Comparison of ENCODE assay signal across 14 cellular contexts in genomic region chr7:14233898-14234174, GRCh38.
"Had no signal": no experiment of that assay in that cellular context is flagged by ENCODE, and none has a peak within 500 bp of the region (broad histone marks: within the 10 kb centered on the region; RNA-seq: fewer than 3 reads in every experiment).

No MANE protein-coding gene starts in this region.

- H3K27me3 ChIP-seq: esophagus muscularis mucosa, right lobe of liver, spleen, testis had no signal

- H3K27ac ChIP-seq: esophagus muscularis mucosa, right lobe of liver, spleen had no signal

- H3K9me3 ChIP-seq: esophagus muscularis mucosa, right lobe of liver, spleen, testis had no signal

- H3K4me1 Mint-ChIP-seq: activated naive CD8-positive, alpha-beta T cell treated with anti-CD3 and anti-CD28 coated beads for 36 hours; brain; stimulated activated naive CD8-positive, alpha-beta T cell treated with anti-CD3 and anti-CD28 coated beads, Interleukin-15, amount 100 ng/mL, for 72 hours had no signal

- H3K36me3 Mint-ChIP-seq: activated naive CD8-positive, alpha-beta T cell treated with anti-CD3 and anti-CD28 coated beads for 36 hours; brain had no signal

- ATAC-seq: stimulated activated naive CD8-positive, alpha-beta T cell treated with anti-CD3 and anti-CD28 coated beads, Interleukin-15, amount 100 ng/mL, for 72 hours had no signal

- H3K9me3 Mint-ChIP-seq: activated naive CD8-positive, alpha-beta T cell treated with anti-CD3 and anti-CD28 coated beads for 36 hours; activated T-helper 1 cell treated with anti-CD3 and anti-CD28 coated beads, Interleukin-12 subunit alpha, Interleukin-12 subunit beta, Interleukin-2, Interleukin-4 antibody, amounts not matched to agents 30 ng/mL and 10 ng/mL and 1 ng/mL, durations not matched to agents 14 hours and 24 hours and 36 hours; brain; nephron progenitor cell; stimulated activated naive CD8-positive, alpha-beta T cell treated with anti-CD3 and anti-CD28 coated beads, Interleukin-15, amount 100 ng/mL, for 72 hours had no signal

- DNase-seq: activated CD4-positive, alpha-beta T cell treated with anti-CD3 and anti-CD28 coated beads, Interleukin-2, amount 50 U/mL, for 1 hour; activated CD8-positive, alpha-beta memory T cell treated with anti-CD3 and anti-CD28 coated beads for 24 hours; activated naive CD8-positive, alpha-beta T cell treated with anti-CD3 and anti-CD28 coated beads for 36 hours; cortex of kidney; effector CD4-positive, alpha-beta T cell; hippocampal formation; right lobe of liver; spleen; stimulated activated naive CD8-positive, alpha-beta T cell treated with anti-CD3 and anti-CD28 coated beads, Interleukin-15, amount 100 ng/mL, for 72 hours; testis had no signal

- H3K4me3 Mint-ChIP-seq: activated naive CD8-positive, alpha-beta T cell treated with anti-CD3 and anti-CD28 coated beads for 36 hours; activated T-helper 1 cell treated with anti-CD3 and anti-CD28 coated beads, Interleukin-12 subunit alpha, Interleukin-12 subunit beta, Interleukin-2, Interleukin-4 antibody, amounts not matched to agents 30 ng/mL and 10 ng/mL and 1 ng/mL, durations not matched to agents 14 hours and 24 hours and 36 hours; brain; nephron progenitor cell; stimulated activated naive CD8-positive, alpha-beta T cell treated with anti-CD3 and anti-CD28 coated beads, Interleukin-15, amount 100 ng/mL, for 72 hours had no signal

- H3K4me1 ChIP-seq: esophagus muscularis mucosa, spleen, testis had no signal

- H3K4me3 ChIP-seq: esophagus muscularis mucosa, right lobe of liver, spleen, testis had no signal

- H3K27me3 Mint-ChIP-seq: activated naive CD8-positive, alpha-beta T cell treated with anti-CD3 and anti-CD28 coated beads for 36 hours; stimulated activated naive CD8-positive, alpha-beta T cell treated with anti-CD3 and anti-CD28 coated beads, Interleukin-15, amount 100 ng/mL, for 72 hours had no signal

- H3K36me3 ChIP-seq: esophagus muscularis mucosa, right lobe of liver, spleen had no signal

- H3K27ac Mint-ChIP-seq: activated naive CD8-positive, alpha-beta T cell treated with anti-CD3 and anti-CD28 coated beads for 36 hours; activated T-helper 1 cell treated with anti-CD3 and anti-CD28 coated beads, Interleukin-12 subunit alpha, Interleukin-12 subunit beta, Interleukin-2, Interleukin-4 antibody, amounts not matched to agents 30 ng/mL and 10 ng/mL and 1 ng/mL, durations not matched to agents 14 hours and 24 hours and 36 hours; stimulated activated naive CD8-positive, alpha-beta T cell treated with anti-CD3 and anti-CD28 coated beads, Interleukin-15, amount 100 ng/mL, for 72 hours had no signal
